1 cellular context compared by ENCODE assay signal in genomic region chr6:108798672-108799355, GRCh38.
TF ChIP-seq lines count a peak whose summit lies in the region.

No MANE protein-coding gene starts in this region.

TF ChIP-seq in GM23338, 12 proteins besides CTCF, POLR2A, EP300 and RAD21 (continued from another document):
- no peak for TF ChIP-seq REST (IDR thresholded peaks at IDR 0.05; ENCODE audit: unreplicated experiment)
